ENCODE assay signal across 22 cellular contexts in the genomic region with DNA sequence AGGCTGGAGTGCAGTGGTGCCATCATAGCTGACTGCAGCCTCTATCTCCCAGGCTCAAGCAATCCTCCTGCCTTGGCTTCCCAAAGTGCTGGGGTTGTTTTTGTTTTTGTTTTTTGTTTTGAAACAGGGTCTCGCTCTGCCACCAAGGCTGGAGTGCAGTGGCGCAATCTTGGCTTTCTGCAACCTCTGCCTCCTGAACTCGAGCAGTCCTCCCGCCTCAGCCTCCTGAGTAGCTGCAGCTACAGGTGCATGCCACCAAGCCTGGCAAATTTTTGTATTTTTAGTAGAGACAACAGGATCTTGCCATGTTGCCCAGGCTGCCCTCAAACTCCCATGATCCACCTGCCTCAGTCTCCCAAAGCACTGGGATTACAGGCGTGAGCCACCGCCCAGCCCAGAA. TPM values are rescaled to one million over a fixed set of nuclear protein-coding genes. Genes with fewer than 3 reads are reported as not detected.
A peak's percentile ranks its signal among the peaks of the same experiment; 100 is the strongest.
DNase-seq lines count a peak whose midpoint lies in the region; ATAC-seq and TF ChIP-seq lines count a peak whose summit lies in the region.
"Had no signal": no experiment of that assay in that cellular context is flagged by ENCODE, and none has a peak within 500 bp of the region (broad histone marks: within the 10 kb centered on the region; RNA-seq: fewer than 3 reads in every experiment).

No MANE protein-coding gene starts in this region.

- TF ChIP-seq CTCF in Calu3 (IDR thresholded peaks at IDR 0.05; ENCODE audit: unreplicated experiment), result no peak
- no peak for TF ChIP-seq CTCF in Panc1 (IDR thresholded peaks at IDR 0.05)
- TF ChIP-seq CTCF in progenitor cell of endocrine pancreas (IDR thresholded peaks at IDR 0.05; ENCODE audit: unreplicated experiment), result no peak

- H3K27ac ChIP-seq in Panc1 (ENCODE audit: low read length) (peak overlapping the region; percentile 94), esophagus (ENCODE audit: low read depth in 2 of 2, low read length in 1 of 2) (peak overlapping the region; percentile 31 to 51)
- H3K27ac ChIP-seq: adrenal gland had no signal

- H3K27ac Mint-ChIP-seq in Calu3 (ENCODE audit: unreplicated experiment) (peak overlapping the region; percentile 89), progenitor cell of endocrine pancreas (peak overlapping the region; percentile 62)
- H3K27ac Mint-ChIP-seq in activated CD4-positive, alpha-beta T cell treated with anti-CD3 and anti-CD28 coated beads, Interleukin-2, amount 10 ng/mL, durations not matched to agents 24 days and 14 days, result no peak overlapping the region
- H3K27ac Mint-ChIP-seq: activated CD4-positive, alpha-beta memory T cell treated with anti-CD3 and anti-CD28 coated beads, Interleukin-2, amount 10 ng/mL, durations not matched to agents 7 days and 5 days; CD14-positive monocyte; natural killer cell had no signal

- no peaks in the 10 kb centered on the region for H3K9me3 ChIP-seq in Panc1 (ENCODE audit: control insufficient read depth, insufficient read depth, low read depth, low read length)
- no peaks in the 10 kb centered on the region for H3K9me3 ChIP-seq in esophagus (ENCODE audit: control insufficient read depth in 2 of 2, insufficient read depth in 1 of 2, low read depth in 1 of 2, low read length in 1 of 2)
- H3K9me3 ChIP-seq: adrenal gland, HAP-1 had no signal

- H3K27me3 ChIP-seq in Panc1 (ENCODE audit: control insufficient read depth, insufficient read depth, low read length) (no peaks in the 10 kb centered on the region), esophagus (ENCODE audit: control insufficient read depth in 1 of 2, insufficient read depth in 2 of 2, low read length in 2 of 2) (no peaks in the 10 kb centered on the region)
- H3K27me3 ChIP-seq: adrenal gland had no signal

- H3K4me3 ChIP-seq in Panc1 (ENCODE audit: low read depth in 2 of 2, low read length in 2 of 2) (no peak overlapping the region), esophagus (ENCODE audit: low read depth in 1 of 2, low read length in 2 of 2) (peak overlapping the region; percentile 7 to 75)
- H3K4me3 ChIP-seq: adrenal gland, HAP-1 had no signal

- CTCF ChIA-PET in Calu3 (lab: Charles Lee) (interaction anchor here (1.3 to 2.5 kb wide), 4 partner anchors 16 to 39 kb away, joined by 6 to 15 read pairs (median 8); no protein-coding TSS in a partner anchor), Panc1 (lab: Charles Lee) (no interaction called here)

- POLR2A ChIA-PET in Panc1 (lab: Charles Lee), result no interaction called here

- H3K4me1 ChIP-seq in Panc1 (ENCODE audit: control insufficient read depth, insufficient read depth, low read length), result peaks cover 68% of the 10 kb centered on the region
- H3K4me1 ChIP-seq in esophagus (ENCODE audit: control insufficient read depth in 2 of 2, insufficient read depth in 2 of 2, low read length in 1 of 2), result peaks cover 0 to 17% of the 10 kb centered on the region in 2 donors

- H3K36me3 ChIP-seq in Panc1 (ENCODE audit: control insufficient read depth, insufficient read depth, low read length), result no peaks in the 10 kb centered on the region; the same call in 1 of the 2 replicates
- H3K36me3 ChIP-seq in esophagus (ENCODE audit: control insufficient read depth in 2 of 2, insufficient read depth in 2 of 2, low read length in 1 of 2), result peaks cover 0 to 18% of the 10 kb centered on the region in 2 donors
- H3K36me3 ChIP-seq: adrenal gland, HAP-1 had no signal

- no peak for ATAC-seq in Panc1
- no peak for ATAC-seq in HG03280 (IDR thresholded peaks at IDR 0.05; ENCODE audit: unreplicated experiment)
- ATAC-seq in HG03460 (IDR thresholded peaks at IDR 0.05; ENCODE audit: unreplicated experiment), result no peak
- ATAC-seq: natural killer cell had no signal

- H3K4me3 Mint-ChIP-seq in Calu3 (ENCODE audit: low read depth, unreplicated experiment) (peak overlapping the region; percentile 74), progenitor cell of endocrine pancreas (ENCODE audit: low read depth) (no peak overlapping the region)
- no peak overlapping the region for H3K4me3 Mint-ChIP-seq in activated CD4-positive, alpha-beta T cell treated with anti-CD3 and anti-CD28 coated beads, Interleukin-2, amount 10 ng/mL, durations not matched to agents 24 days and 14 days
- H3K4me3 Mint-ChIP-seq: activated CD4-positive, alpha-beta memory T cell treated with anti-CD3 and anti-CD28 coated beads, Interleukin-2, amount 10 ng/mL, durations not matched to agents 7 days and 5 days; CD14-positive monocyte; natural killer cell had no signal

- H3K27me3 Mint-ChIP-seq in Calu3 (ENCODE audit: unreplicated experiment) (no peaks in the 10 kb centered on the region), progenitor cell of endocrine pancreas (no peaks in the 10 kb centered on the region)
- peaks cover 31% of the 10 kb centered on the region for H3K27me3 Mint-ChIP-seq in activated CD4-positive, alpha-beta T cell treated with anti-CD3 and anti-CD28 coated beads, Interleukin-2, amount 10 ng/mL, durations not matched to agents 24 days and 14 days

- DNase-seq in Calu3, result no peak
- no peak for DNase-seq in Panc1 (ENCODE audit: low read depth, low spot score)
- DNase-seq in progenitor cell of endocrine pancreas (ENCODE audit: low spot score, unreplicated experiment), result no peak
- no peak for DNase-seq in NCI-H1436 treated with DMSO at 0.1 percent for 48 hours (lab: John Stamatoyannopoulos, UW)
- DNase-seq in activated CD4-positive, alpha-beta T cell treated with anti-CD3 and anti-CD28 coated beads, Interleukin-2, amount 10 ng/mL, durations not matched to agents 24 days and 14 days, result no peak
- DNase-seq: activated CD4-positive, alpha-beta memory T cell treated with anti-CD3 and anti-CD28 coated beads, Interleukin-2, amount 10 ng/mL, durations not matched to agents 7 days and 5 days; adrenal gland; cortex of kidney; natural killer cell; NCI-H1105; NCI-H2081; posterior cingulate gyrus; substantia nigra had no signal

- 91 to 93% methylated on average over 6 of the region's 6 CpGs for WGBS in esophagus, 2 donors

- no peaks in the 10 kb centered on the region for H3K9me3 Mint-ChIP-seq in Calu3 (ENCODE audit: low read depth, unreplicated experiment)
- no peaks in the 10 kb centered on the region for H3K9me3 Mint-ChIP-seq in progenitor cell of endocrine pancreas (ENCODE audit: low read depth)
- no peaks in the 10 kb centered on the region for H3K9me3 Mint-ChIP-seq in activated CD4-positive, alpha-beta T cell treated with anti-CD3 and anti-CD28 coated beads, Interleukin-2, amount 10 ng/mL, durations not matched to agents 24 days and 14 days
- H3K9me3 Mint-ChIP-seq: activated CD4-positive, alpha-beta memory T cell treated with anti-CD3 and anti-CD28 coated beads, Interleukin-2, amount 10 ng/mL, durations not matched to agents 7 days and 5 days; natural killer cell had no signal

- intact Hi-C loops in Calu3 (cut with micrococcal nuclease; ENCODE audit: unreplicated experiment) (no loop called here), Panc1 (cut with micrococcal nuclease; ENCODE audit: unreplicated experiment) (no loop called here)
- intact Hi-C loops in activated CD4-positive, alpha-beta T cell treated with anti-CD3 and anti-CD28 coated beads, Interleukin-2, amount 10 ng/mL, durations not matched to agents 24 days and 14 days (cut with micrococcal nuclease), result no loop called here

- H3K4me1 Mint-ChIP-seq in Calu3 (ENCODE audit: low read depth, unreplicated experiment), result peaks cover 67% of the 10 kb centered on the region
- peaks cover 36% of the 10 kb centered on the region for H3K4me1 Mint-ChIP-seq in progenitor cell of endocrine pancreas (ENCODE audit: low read depth)
- peaks cover 12% of the 10 kb centered on the region for H3K4me1 Mint-ChIP-seq in activated CD4-positive, alpha-beta T cell treated with anti-CD3 and anti-CD28 coated beads, Interleukin-2, amount 10 ng/mL, durations not matched to agents 24 days and 14 days

- in situ Hi-C loops in Panc1 (cut with HindIII; ENCODE audit: low pct_unique_long_range_greater_than_20kb, low sequenced_read_pairs), result no loop called here

- BruUV-seq in Calu3 (replicated peaks; lab: Mats Ljungman, UMichigan), result no TSS peak
- BruUV-seq in Panc1 (replicated peaks; lab: Mats Ljungman, UMichigan), result no TSS peak

- H3K36me3 Mint-ChIP-seq in Calu3 (ENCODE audit: insufficient read depth, unreplicated experiment), result peaks cover 75% of the 10 kb centered on the region
- H3K36me3 Mint-ChIP-seq in progenitor cell of endocrine pancreas (ENCODE audit: insufficient read depth), result no peaks in the 10 kb centered on the region
- H3K36me3 Mint-ChIP-seq in activated CD4-positive, alpha-beta T cell treated with anti-CD3 and anti-CD28 coated beads, Interleukin-2, amount 10 ng/mL, durations not matched to agents 24 days and 14 days (ENCODE audit: low read depth), result no peaks in the 10 kb centered on the region
- H3K36me3 Mint-ChIP-seq: natural killer cell had no signal

RNA-seq across cellular contexts. Expression of a gene that starts 4.2 kb away (rescaled TPM):
- total RNA-seq in Calu3 (2022), result 85.8 and 88.5 TPM in 2 replicates
- 12.9 TPM for total RNA-seq in Panc1 (2021; ENCODE audit: unreplicated experiment)
- polyA plus RNA-seq in Panc1 (2012; ENCODE audit: insufficient read length), result 11.4 TPM
- 100 to 1,000 TPM; 150 to 357 TPM for polyA plus RNA-seq in esophagus
- total RNA-seq in progenitor cell of endocrine pancreas, result 11.8 and 14.5 TPM in 2 replicates
- 0.21 and 0.40 TPM in 2 replicates for total RNA-seq in activated CD4-positive, alpha-beta T cell treated with anti-CD3 and anti-CD28 coated beads, Interleukin-2, amount 10 ng/mL, durations not matched to agents 24 days and 14 days
- total RNA-seq: HT1080, RPMI7951 had no signal
- polyA plus RNA-seq: CD14-positive monocyte had no signal

RNA-seq across cellular contexts. Expression of a gene that starts 35.0 kb away (rescaled TPM):
- total RNA-seq in Calu3 (2022), result not detected in 2 replicates
- not detected for total RNA-seq in Panc1 (2021; ENCODE audit: unreplicated experiment)
- not detected for polyA plus RNA-seq in Panc1 (2012; ENCODE audit: insufficient read length)
- not detected for polyA plus RNA-seq in esophagus
- total RNA-seq in progenitor cell of endocrine pancreas, result 0.84 and 1.2 TPM in 2 replicates
- not detected in 2 replicates for total RNA-seq in activated CD4-positive, alpha-beta T cell treated with anti-CD3 and anti-CD28 coated beads, Interleukin-2, amount 10 ng/mL, durations not matched to agents 24 days and 14 days
- total RNA-seq: activated CD4-positive, alpha-beta memory T cell treated with anti-CD3 and anti-CD28 coated beads, Interleukin-2, amount 10 ng/mL, durations not matched to agents 7 days and 5 days; adrenal gland; bronchial epithelial cell; HT1080; LHCN-M2; natural killer cell; RPMI7951 had no signal
- polyA plus RNA-seq: adrenal gland, CD14-positive monocyte had no signal

RNA-seq across cellular contexts. Expression of a gene that starts 56.6 kb away (rescaled TPM):
- total RNA-seq in Calu3 (2022) (1.1 and 1.4 TPM in 2 replicates), Panc1 (2021; ENCODE audit: unreplicated experiment) (1.4 TPM), progenitor cell of endocrine pancreas (1.3 and 1.4 TPM in 2 replicates)
- polyA plus RNA-seq in Panc1 (2012; ENCODE audit: insufficient read length), result 0.93 TPM
- polyA plus RNA-seq in esophagus, result under 1 TPM; 0.24 to 0.45 TPM
- 1.2 and 2.1 TPM in 2 replicates for total RNA-seq in activated CD4-positive, alpha-beta T cell treated with anti-CD3 and anti-CD28 coated beads, Interleukin-2, amount 10 ng/mL, durations not matched to agents 24 days and 14 days
- total RNA-seq: HT1080, RPMI7951 had no signal

Comparison
In these comparisons a context has a peak if more than half of its experiments do, and no peak if none do; other contexts are left out.
1. H3K4me3 ChIP-seq: peak in esophagus (2 of 2); none in Panc1 (0 of 2).